ENCODE assay signal across 24 cellular contexts in the genomic region with DNA sequence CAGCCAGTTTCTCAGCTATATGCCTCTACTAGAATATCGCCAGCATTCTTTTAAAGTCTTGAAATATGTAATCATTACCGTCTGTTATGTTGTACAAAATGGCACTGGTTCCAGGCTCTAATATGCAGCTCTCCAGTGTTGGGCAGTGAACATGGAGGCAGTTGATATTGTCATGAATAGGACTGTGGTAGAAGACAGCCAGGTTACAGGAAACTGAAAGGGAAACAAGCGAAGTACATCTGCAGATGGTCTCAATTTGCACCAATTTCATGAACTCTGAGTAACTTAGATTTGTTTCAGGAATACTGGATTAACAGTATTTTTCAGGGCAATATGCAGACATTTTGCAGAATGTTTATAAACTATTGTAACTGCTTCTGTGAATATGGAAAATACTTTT. TPM values are rescaled to one million over a fixed set of nuclear protein-coding genes. Genes with fewer than 3 reads are reported as not detected.
DNase-seq lines count a peak whose midpoint lies in the region; ATAC-seq, FAIRE-seq and TF ChIP-seq lines count a peak whose summit lies in the region.
"Had no signal": no experiment of that assay in that cellular context is flagged by ENCODE, and none has a peak within 500 bp of the region (broad histone marks: within the 10 kb centered on the region; RNA-seq: fewer than 3 reads in every experiment).

No MANE protein-coding gene starts in this region.

- peaks cover 6% of the 10 kb centered on the region for H3K36me3 Mint-ChIP-seq in activated T-helper 2 cell treated with anti-CD3 and anti-CD28 coated beads, Interferon-gamma antibody, Interleukin-2, Interleukin-4, amounts not matched to agents 10 μg/mL and 5 μg/mL and 100 μg/mL, durations not matched to agents 14 hours and 24 hours and 36 hours (ENCODE audit: low read depth)

- H3K4me3 ChIP-seq in MM.1S (ENCODE audit: low read length) = no peak overlapping the region
- H3K4me3 ChIP-seq: SJSA1 had no signal

- no peaks in the 10 kb centered on the region for H3K36me3 ChIP-seq in MM.1S (replicated peaks; ENCODE audit: insufficient read depth, low read length)
- H3K36me3 ChIP-seq: SJSA1 had no signal

- H3K9me3 Mint-ChIP-seq in activated T-helper 2 cell treated with anti-CD3 and anti-CD28 coated beads, Interferon-gamma antibody, Interleukin-2, Interleukin-4, amounts not matched to agents 10 μg/mL and 5 μg/mL and 100 μg/mL, durations not matched to agents 14 hours and 24 hours and 36 hours = no peaks in the 10 kb centered on the region
- H3K9me3 Mint-ChIP-seq: CD4-positive, CD25-positive, alpha-beta regulatory T cell had no signal

- H3K27me3 ChIP-seq in MM.1S (replicated peaks; ENCODE audit: insufficient read depth, low read length) = no peaks in the 10 kb centered on the region
- H3K27me3 ChIP-seq: SJSA1 had no signal

- peaks cover 9% of the 10 kb centered on the region for H3K27me3 Mint-ChIP-seq in activated T-helper 2 cell treated with anti-CD3 and anti-CD28 coated beads, Interferon-gamma antibody, Interleukin-2, Interleukin-4, amounts not matched to agents 10 μg/mL and 5 μg/mL and 100 μg/mL, durations not matched to agents 14 hours and 24 hours and 36 hours (ENCODE audit: low read depth)
- H3K27me3 Mint-ChIP-seq: CD4-positive, CD25-positive, alpha-beta regulatory T cell had no signal

- H3K79me2 ChIP-seq in MM.1S (ENCODE audit: low read length) = no peaks in the 10 kb centered on the region

- no peak overlapping the region for H3K27ac ChIP-seq in MM.1S (ENCODE audit: low read length)
- H3K27ac ChIP-seq: HL-60, SJSA1 had no signal

- H3F3A ChIP-seq in MM.1S (ENCODE audit: insufficient read depth, low read length) = peaks cover 12% of the 10 kb centered on the region; the same call in 1 of the 2 replicates

- H3K4me1 Mint-ChIP-seq in activated T-helper 2 cell treated with anti-CD3 and anti-CD28 coated beads, Interferon-gamma antibody, Interleukin-2, Interleukin-4, amounts not matched to agents 10 μg/mL and 5 μg/mL and 100 μg/mL, durations not matched to agents 14 hours and 24 hours and 36 hours (ENCODE audit: low read depth) = peaks cover 25% of the 10 kb centered on the region

- H3K4me2 ChIP-seq in MM.1S (ENCODE audit: low read depth, low read length) = no peak overlapping the region

- H3K9me3 ChIP-seq in MM.1S (replicated peaks; ENCODE audit: insufficient read depth, low read length) = no peaks in the 10 kb centered on the region
- H3K9me3 ChIP-seq: SJSA1 had no signal

- no peak for TF ChIP-seq CTCF in MM.1S (IDR thresholded peaks at IDR 0.05; ENCODE audit: low read length)

- no peaks in the 10 kb centered on the region for H4K20me1 ChIP-seq in MM.1S (ENCODE audit: insufficient read depth, low read length)

- H3K4me3 Mint-ChIP-seq in activated T-helper 2 cell treated with anti-CD3 and anti-CD28 coated beads, Interferon-gamma antibody, Interleukin-2, Interleukin-4, amounts not matched to agents 10 μg/mL and 5 μg/mL and 100 μg/mL, durations not matched to agents 14 hours and 24 hours and 36 hours (ENCODE audit: low read depth) = no peak overlapping the region
- H3K4me3 Mint-ChIP-seq: CD4-positive, CD25-positive, alpha-beta regulatory T cell had no signal

- H3K9me2 ChIP-seq in MM.1S (replicated peaks; ENCODE audit: insufficient read depth, low read length) = no peaks in the 10 kb centered on the region

- no peak overlapping the region for H2AFZ ChIP-seq in MM.1S (ENCODE audit: low read length)

- no peak overlapping the region for H3K27ac Mint-ChIP-seq in activated T-helper 2 cell treated with anti-CD3 and anti-CD28 coated beads, Interferon-gamma antibody, Interleukin-2, Interleukin-4, amounts not matched to agents 10 μg/mL and 5 μg/mL and 100 μg/mL, durations not matched to agents 14 hours and 24 hours and 36 hours
- H3K27ac Mint-ChIP-seq: CD4-positive, CD25-positive, alpha-beta regulatory T cell had no signal

- peaks cover 10% of the 10 kb centered on the region; the same call in 1 of the 2 replicates for H3K4me1 ChIP-seq in MM.1S (ENCODE audit: low read length)
- H3K4me1 ChIP-seq: SJSA1 had no signal

- intact Hi-C loops in activated T-helper 2 cell treated with anti-CD3 and anti-CD28 coated beads, Interferon-gamma antibody, Interleukin-2, Interleukin-4, amounts not matched to agents 10 μg/mL and 5 μg/mL and 100 μg/mL, durations not matched to agents 14 hours and 24 hours and 36 hours (cut with micrococcal nuclease) = no loop called here

- peak; percentile 66 for ATAC-seq in HG02678 (IDR thresholded peaks at IDR 0.05; ENCODE audit: unreplicated experiment)
- ATAC-seq: Right ventricle myocardium inferior had no signal

- DNase-seq in GM19239 (ENCODE audit: insufficient read length, low spot score) = no peak
- peak; percentile 17 for DNase-seq in MM.1S
- DNase-seq in stimulated activated CD4-positive, alpha-beta T cell treated with anti-CD3 and anti-CD28 coated beads, Interleukin-15, amount 100 ng/mL, for 24 hours = no peak
- no peak for DNase-seq in activated T-helper 2 cell treated with anti-CD3 and anti-CD28 coated beads, Interferon-gamma antibody, Interleukin-2, Interleukin-4, amounts not matched to agents 10 μg/mL and 5 μg/mL and 100 μg/mL, durations not matched to agents 14 hours and 24 hours and 36 hours (ENCODE audit: low spot score)
- DNase-seq in SKM-1 treated with dmso at 0.1 percent for 144 hours (lab: John Stamatoyannopoulos, UW; ENCODE audit: unreplicated experiment) = no peak
- DNase-seq in ecto neural progenitor cell (ENCODE audit: low spot score) = no peak
- DNase-seq: EL, GF-D8, GOT3, HCEC 1CT, KG1, NCI-H1092 treated with DMSO at 0.1 percent for 48 hours, NCI-H146, NCI-H2029 treated with DMSO at 0.1 percent for 48 hours, NCI-H2171, NCI-H446, NCI-H526 had no signal

- no peak overlapping the region for H3K9ac ChIP-seq in MM.1S (ENCODE audit: low read length)

- FAIRE-seq in GM19239 (lab: Jason Lieb, UNC) = peak; percentile 53

RNA-seq across cellular contexts. Expression of gene KLHL42, which starts 13.4 kb away (rescaled TPM):
- 16.2 and 16.9 TPM in 2 replicates for total RNA-seq in activated T-helper 2 cell treated with anti-CD3 and anti-CD28 coated beads, Interferon-gamma antibody, Interleukin-2, Interleukin-4, amounts not matched to agents 10 μg/mL and 5 μg/mL and 100 μg/mL, durations not matched to agents 14 hours and 24 hours and 36 hours

RNA-seq across cellular contexts. Expression of gene MANSC4, which starts 13.4 kb away (rescaled TPM):
- total RNA-seq in activated T-helper 2 cell treated with anti-CD3 and anti-CD28 coated beads, Interferon-gamma antibody, Interleukin-2, Interleukin-4, amounts not matched to agents 10 μg/mL and 5 μg/mL and 100 μg/mL, durations not matched to agents 14 hours and 24 hours and 36 hours = not detected in 2 replicates
- total RNA-seq: CD4-positive, CD25-positive, alpha-beta regulatory T cell; HT-29; Right ventricle myocardium inferior; SJSA1; T-helper 1 cell treated with Interleukin-12 subunit alpha and Interleukin-12 subunit beta and Interleukin-4 antibody, amounts not matched to agents 30 ng/mL and 1 ng/mL, for 36 hours had no signal

RNA-seq across cellular contexts. Expression of gene MRPS35, which starts 56.0 kb away (rescaled TPM):
- 53.6 and 54.0 TPM in 2 replicates for total RNA-seq in activated T-helper 2 cell treated with anti-CD3 and anti-CD28 coated beads, Interferon-gamma antibody, Interleukin-2, Interleukin-4, amounts not matched to agents 10 μg/mL and 5 μg/mL and 100 μg/mL, durations not matched to agents 14 hours and 24 hours and 36 hours
